ENCODE assay signal across 23 cellular contexts in the genomic region with DNA sequence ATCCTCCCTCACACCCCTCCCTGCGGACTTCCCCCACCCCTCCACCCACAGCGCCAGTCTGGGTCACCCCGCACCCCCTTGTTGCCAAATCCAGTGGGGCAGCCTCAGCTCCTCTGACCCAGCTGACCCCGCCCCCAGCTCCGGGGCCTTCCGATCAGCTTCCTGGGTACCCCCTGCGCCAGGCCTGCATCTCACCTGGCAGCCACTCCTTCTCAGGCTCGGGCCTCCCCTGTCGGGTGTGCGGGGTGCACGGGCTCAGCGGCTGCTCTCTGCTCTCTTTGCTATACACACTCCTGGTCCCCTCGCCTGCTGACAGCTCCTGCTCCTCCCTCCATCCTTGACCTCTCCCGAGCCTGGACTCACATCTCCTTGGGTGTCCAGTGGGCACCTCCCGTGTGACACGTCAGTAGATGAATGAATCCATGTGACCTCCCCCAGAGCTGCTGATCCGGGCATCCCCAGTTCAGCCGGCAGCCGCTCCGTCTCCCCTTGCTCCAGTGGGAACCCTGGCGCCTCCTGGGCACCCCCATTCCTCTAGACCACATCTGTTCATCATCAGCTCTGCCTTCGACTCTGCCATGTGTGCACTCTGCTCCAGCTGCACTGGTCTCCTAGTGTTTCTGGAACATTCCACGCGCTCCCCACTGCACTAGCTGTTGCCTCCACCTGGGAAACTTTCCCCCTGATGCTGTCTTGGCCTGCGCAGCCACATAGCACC. TPM values are rescaled to one million over a fixed set of nuclear protein-coding genes. Genes with fewer than 3 reads are reported as not detected.
"Had no signal": no experiment of that assay in that cellular context is flagged by ENCODE, and none has a peak within 500 bp of the region (broad histone marks: within the 10 kb centered on the region; RNA-seq: fewer than 3 reads in every experiment).

No MANE protein-coding gene starts in this region.

- H3K27ac ChIP-seq: gastroesophageal sphincter, prostate gland, stomach, testis had no signal

- FAIRE-seq: astrocyte, bronchial epithelial cell had no signal

- DNase-seq: activated CD4-positive, CD25-positive, alpha-beta regulatory T cell; activated naive CD4-positive, alpha-beta T cell treated with anti-CD3 and anti-CD28 coated beads, Interleukin-2, amount 10 ng/mL, durations not matched to agents 7 days and 5 days; hippocampal formation; mesendoderm; natural killer cell; right cardiac atrium; stimulated activated CD4-positive, alpha-beta T cell treated with anti-CD3 and anti-CD28 coated beads, Interleukin-4, amount 100 ng/mL, for 4 hours; stimulated activated CD8-positive, alpha-beta memory T cell treated with anti-CD3 and anti-CD28 coated beads, Interleukin-4, amount 100 ng/mL, for 48 hours; stomach; SW 1271; testis had no signal

- H3K4me3 Mint-ChIP-seq: activated naive CD4-positive, alpha-beta T cell treated with anti-CD3 and anti-CD28 coated beads, Interleukin-2, amount 10 ng/mL, durations not matched to agents 7 days and 5 days; natural killer cell; T-helper 2 cell treated with Interferon-gamma antibody and Interleukin-4, amounts not matched to agents 5 μg/mL and 100 μg/mL, for 36 hours had no signal

- H3K27me3 ChIP-seq: testis had no signal

- H3K36me3 ChIP-seq: gastroesophageal sphincter, prostate gland, stomach had no signal

- H3K4me3 ChIP-seq: gastroesophageal sphincter, prostate gland, smooth muscle cell, stomach, testis had no signal

- H3K27ac Mint-ChIP-seq: activated naive CD4-positive, alpha-beta T cell treated with anti-CD3 and anti-CD28 coated beads, Interleukin-2, amount 10 ng/mL, durations not matched to agents 7 days and 5 days; activated T-helper 2 cell treated with anti-CD3 and anti-CD28 coated beads, Interferon-gamma antibody, Interleukin-2, Interleukin-4, amounts not matched to agents 10 μg/mL and 5 μg/mL and 100 μg/mL, durations not matched to agents 14 hours and 24 hours and 36 hours; natural killer cell; T-helper 2 cell treated with Interferon-gamma antibody and Interleukin-4, amounts not matched to agents 5 μg/mL and 100 μg/mL, for 36 hours had no signal

- ATAC-seq: gastroesophageal sphincter, natural killer cell, right cardiac atrium had no signal

- H3K4me1 Mint-ChIP-seq: activated naive CD4-positive, alpha-beta T cell treated with anti-CD3 and anti-CD28 coated beads, Interleukin-2, amount 10 ng/mL, durations not matched to agents 7 days and 5 days had no signal

- H3K9me3 Mint-ChIP-seq: activated naive CD4-positive, alpha-beta T cell treated with anti-CD3 and anti-CD28 coated beads, Interleukin-2, amount 10 ng/mL, durations not matched to agents 7 days and 5 days; activated T-helper 2 cell treated with anti-CD3 and anti-CD28 coated beads, Interferon-gamma antibody, Interleukin-2, Interleukin-4, amounts not matched to agents 10 μg/mL and 5 μg/mL and 100 μg/mL, durations not matched to agents 14 hours and 24 hours and 36 hours; natural killer cell; T-helper 2 cell treated with Interferon-gamma antibody and Interleukin-4, amounts not matched to agents 5 μg/mL and 100 μg/mL, for 36 hours had no signal

- H3K36me3 Mint-ChIP-seq: activated naive CD4-positive, alpha-beta T cell treated with anti-CD3 and anti-CD28 coated beads, Interleukin-2, amount 10 ng/mL, durations not matched to agents 7 days and 5 days; natural killer cell had no signal

- H3K9me3 ChIP-seq: gastroesophageal sphincter, prostate gland, stomach, testis had no signal

- H3K4me1 ChIP-seq: gastroesophageal sphincter, prostate gland, stomach, testis had no signal

RNA-seq across cellular contexts. Expression of gene CFAP99, which starts 9.9 kb away (rescaled TPM):
- total RNA-seq: activated CD8-positive, alpha-beta memory T cell treated with anti-CD3 and anti-CD28 coated beads for 36 hours; activated T-helper 2 cell treated with anti-CD3 and anti-CD28 coated beads, Interferon-gamma antibody, Interleukin-2, Interleukin-4, amounts not matched to agents 10 μg/mL and 5 μg/mL and 100 μg/mL, durations not matched to agents 14 hours and 24 hours and 36 hours; astrocyte; bronchial epithelial cell; dermis microvascular lymphatic vessel endothelial cell; epithelial cell of proximal tubule; gastroesophageal sphincter; kidney epithelial cell; natural killer cell; right cardiac atrium; smooth muscle cell; urinary bladder had no signal
- polyA plus RNA-seq: right cardiac atrium, smooth muscle cell had no signal

RNA-seq across cellular contexts. Expression of gene ZFYVE28, which starts 10.2 kb away (rescaled TPM):
- polyA plus RNA-seq: smooth muscle cell had no signal
